ENCODE assay signal across 8 cellular contexts in genomic region chr9:138022121-138022741, GRCh38.
DNase-seq lines count a peak whose midpoint lies in the region; ATAC-seq and TF ChIP-seq lines count a peak whose summit lies in the region.

No MANE protein-coding gene starts in this region.

- H3K36me3 ChIP-seq in DOHH2 (ENCODE audit: control insufficient read depth, low read length) (no peaks in the 10 kb centered on the region), mucosa of descending colon (ENCODE audit: low read depth) (no peaks in the 10 kb centered on the region)

- H3K9me3 ChIP-seq in DOHH2 (ENCODE audit: control insufficient read depth, insufficient read depth, low read length) (no peaks in the 10 kb centered on the region), mucosa of descending colon (no peaks in the 10 kb centered on the region)

- ATAC-seq in mucosa of descending colon (peak; percentile 72), HG02885 (IDR thresholded peaks at IDR 0.05; ENCODE audit: poor library complexity, unreplicated experiment) (no peak), GM18520 (IDR thresholded peaks at IDR 0.05; ENCODE audit: unreplicated experiment) (no peak)

- no peaks in the 10 kb centered on the region for H3K9me2 ChIP-seq in DOHH2 (replicated peaks; ENCODE audit: control insufficient read depth, low read length)

- DNase-seq in NAMALWA (ENCODE audit: low spot score) (peak; percentile 17), mucosa of descending colon (peak in 1 of 3 donors; percentile 8), DMS153 treated with DMSO at 0.1 percent for 48 hours (lab: John Stamatoyannopoulos, UW; ENCODE audit: unreplicated experiment) (no peak), NCI-H146 treated with DMSO at 0.1 percent for 48 hours (lab: John Stamatoyannopoulos, UW; ENCODE audit: unreplicated experiment) (no peak)

- H3K79me2 ChIP-seq in DOHH2 (ENCODE audit: control insufficient read depth, low read length): no peaks in the 10 kb centered on the region

- no peak overlapping the region for H3K27ac ChIP-seq in DOHH2 (ENCODE audit: low read depth, low read length)
- H3K27ac ChIP-seq in angular gyrus (ENCODE audit: low read depth, low read length): peak overlapping the region; percentile 45

- H3K4me2 ChIP-seq in DOHH2 (ENCODE audit: low read length): no peak overlapping the region

- intact Hi-C loops in mucosa of descending colon (cut with DNase I, micrococcal nuclease): no loop called here

- H3K4me1 ChIP-seq in DOHH2 (ENCODE audit: control insufficient read depth, low read length) (peaks cover 4% of the 10 kb centered on the region), mucosa of descending colon (ENCODE audit: low read depth) (peaks cover 3% of the 10 kb centered on the region)

- H3K4me3 ChIP-seq in DOHH2 (ENCODE audit: low read length) (no peak overlapping the region), mucosa of descending colon (no peak overlapping the region)

- TF ChIP-seq CTCF in DOHH2 (IDR thresholded peaks at IDR 0.05; ENCODE audit: low read depth, low read length, poor library complexity, severe bottlenecking) (peak; percentile 31), mucosa of descending colon (IDR thresholded peaks at IDR 0.05) (no peak)

- no peaks in the 10 kb centered on the region for H3K27me3 ChIP-seq in DOHH2 (ENCODE audit: control insufficient read depth, low read length)

- H4K20me1 ChIP-seq in DOHH2 (ENCODE audit: control insufficient read depth, insufficient read depth, low read depth, low read length): no peaks in the 10 kb centered on the region

- H3F3A ChIP-seq in DOHH2 (ENCODE audit: control insufficient read depth, insufficient read depth): no peaks in the 10 kb centered on the region
